In genomic region chr7:131753620-131754222, GRCh38 we compare ENCODE assay signal across 11 cellular contexts.
A peak's percentile ranks its signal among the peaks of the same experiment; 100 is the strongest.
DNase-seq lines count a peak whose midpoint lies in the region; ATAC-seq, FAIRE-seq and TF ChIP-seq lines count a peak whose summit lies in the region.
"Had no signal": no experiment of that assay in that cellular context is flagged by ENCODE, and none has a peak within 500 bp of the region (broad histone marks: within the 10 kb centered on the region; RNA-seq: fewer than 3 reads in every experiment).

No MANE protein-coding gene starts in this region.

- H3K9me3 Mint-ChIP-seq in activated naive CD4-positive, alpha-beta T cell treated with anti-CD3 and anti-CD28 coated beads for 36 hours = no peaks in the 10 kb centered on the region
- H3K9me3 Mint-ChIP-seq in activated naive CD4-positive, alpha-beta T cell treated with anti-CD3 and anti-CD28 coated beads, Interleukin-2, amount 10 ng/mL, durations not matched to agents 7 days and 5 days = no peaks in the 10 kb centered on the region
- no peaks in the 10 kb centered on the region for H3K9me3 Mint-ChIP-seq in chondrocyte (ENCODE audit: low read depth)
- H3K9me3 Mint-ChIP-seq: activated naive CD4-positive, alpha-beta T cell treated with anti-CD3 and anti-CD28 coated beads, Interleukin-2, amount 50 U/mL, for 24 hours had no signal

- H3K27ac ChIP-seq in small intestine (ENCODE audit: low read depth in 1 of 2, low read length in 1 of 2) = no peak overlapping the region
- H3K27ac ChIP-seq in MM.1S (ENCODE audit: low read length) = no peak overlapping the region
- H3K27ac ChIP-seq: right atrium auricular region had no signal

- H3K4me1 ChIP-seq in small intestine (ENCODE audit: control insufficient read depth in 2 of 2, insufficient read depth in 1 of 2, low read depth in 1 of 2, low read length in 1 of 2) (no peaks in the 10 kb centered on the region), MM.1S (ENCODE audit: low read length) (no peaks in the 10 kb centered on the region)
- H3K4me1 ChIP-seq: right atrium auricular region had no signal

- WGBS in small intestine, 3 donors = 42 to 49% (median 44%) methylated on average over 11 of the region's 11 CpGs

- H3K4me1 Mint-ChIP-seq in activated naive CD4-positive, alpha-beta T cell treated with anti-CD3 and anti-CD28 coated beads for 36 hours (ENCODE audit: low read depth) = no peaks in the 10 kb centered on the region
- H3K4me1 Mint-ChIP-seq in activated naive CD4-positive, alpha-beta T cell treated with anti-CD3 and anti-CD28 coated beads, Interleukin-2, amount 10 ng/mL, durations not matched to agents 7 days and 5 days = no peaks in the 10 kb centered on the region
- H3K4me1 Mint-ChIP-seq in chondrocyte (ENCODE audit: low read depth) = no peaks in the 10 kb centered on the region
- H3K4me1 Mint-ChIP-seq: activated naive CD4-positive, alpha-beta T cell treated with anti-CD3 and anti-CD28 coated beads, Interleukin-2, amount 50 U/mL, for 24 hours; CD4-positive, CD25-positive, alpha-beta regulatory T cell had no signal

- peak; percentile 6 for DNase-seq in activated naive CD4-positive, alpha-beta T cell treated with anti-CD3 and anti-CD28 coated beads for 36 hours
- no peak for DNase-seq in activated naive CD4-positive, alpha-beta T cell treated with anti-CD3 and anti-CD28 coated beads, Interleukin-2, amount 10 ng/mL, durations not matched to agents 7 days and 5 days
- peak; percentile 21 for DNase-seq in NCI-H2171 (lab: John Stamatoyannopoulos, UW)
- DNase-seq in chondrocyte (ENCODE audit: low spot score) = no peak
- peak; percentile 11 for DNase-seq in small intestine
- no peak for DNase-seq in MM.1S
- no peak for DNase-seq in left cardiac atrium
- DNase-seq in left ventricle myocardium superior = no peak
- DNase-seq: CD4-positive, CD25-positive, alpha-beta regulatory T cell had no signal

- peaks cover 4% of the 10 kb centered on the region for H3K27me3 Mint-ChIP-seq in activated naive CD4-positive, alpha-beta T cell treated with anti-CD3 and anti-CD28 coated beads for 36 hours (ENCODE audit: low read depth)
- H3K27me3 Mint-ChIP-seq in activated naive CD4-positive, alpha-beta T cell treated with anti-CD3 and anti-CD28 coated beads, Interleukin-2, amount 10 ng/mL, durations not matched to agents 7 days and 5 days = peaks cover 8% of the 10 kb centered on the region
- peaks cover 49% of the 10 kb centered on the region for H3K27me3 Mint-ChIP-seq in chondrocyte (ENCODE audit: low read depth)

- no peaks in the 10 kb centered on the region for H3F3A ChIP-seq in MM.1S (ENCODE audit: insufficient read depth, low read length)

- CTCF ChIA-PET in activated naive CD4-positive, alpha-beta T cell treated with anti-CD3 and anti-CD28 coated beads for 36 hours (lab: Charles Lee) = interaction anchor here (1.0 kb wide), 1 partner anchor 72 kb away, joined by 3 read pairs; no protein-coding TSS in a partner anchor
- CTCF ChIA-PET in activated naive CD4-positive, alpha-beta T cell treated with anti-CD3 and anti-CD28 coated beads, Interleukin-2, amount 10 ng/mL, durations not matched to agents 7 days and 5 days (lab: Charles Lee) = no interaction called here

- H3K4me3 ChIP-seq in small intestine (ENCODE audit: low read depth in 1 of 2, low read length in 2 of 2) (no peak overlapping the region), MM.1S (ENCODE audit: low read length) (no peak overlapping the region)
- H3K4me3 ChIP-seq: right atrium auricular region had no signal

- H3K9me3 ChIP-seq in small intestine (ENCODE audit: control insufficient read depth, low read depth) = no peaks in the 10 kb centered on the region
- H3K9me3 ChIP-seq in MM.1S (replicated peaks; ENCODE audit: insufficient read depth, low read length) = no peaks in the 10 kb centered on the region
- H3K9me3 ChIP-seq: right atrium auricular region had no signal

- no peaks in the 10 kb centered on the region for H3K36me3 Mint-ChIP-seq in activated naive CD4-positive, alpha-beta T cell treated with anti-CD3 and anti-CD28 coated beads for 36 hours (ENCODE audit: low read depth)
- H3K36me3 Mint-ChIP-seq in activated naive CD4-positive, alpha-beta T cell treated with anti-CD3 and anti-CD28 coated beads, Interleukin-2, amount 10 ng/mL, durations not matched to agents 7 days and 5 days = no peaks in the 10 kb centered on the region
- H3K36me3 Mint-ChIP-seq in chondrocyte (ENCODE audit: low read depth) = no peaks in the 10 kb centered on the region
- H3K36me3 Mint-ChIP-seq: activated naive CD4-positive, alpha-beta T cell treated with anti-CD3 and anti-CD28 coated beads, Interleukin-2, amount 50 U/mL, for 24 hours; CD4-positive, CD25-positive, alpha-beta regulatory T cell had no signal

- no peak overlapping the region for H2AFZ ChIP-seq in MM.1S (ENCODE audit: low read length)

- TF ChIP-seq CTCF in chondrocyte (IDR thresholded peaks at IDR 0.05) (peak; percentile 62), MM.1S (IDR thresholded peaks at IDR 0.05; ENCODE audit: low read length) (no peak)

- intact Hi-C loops in activated naive CD4-positive, alpha-beta T cell treated with anti-CD3 and anti-CD28 coated beads for 36 hours (cut with micrococcal nuclease) = no loop called here
- intact Hi-C loops in left cardiac atrium (cut with DNase I) (no loop called here), left ventricle myocardium superior (cut with micrococcal nuclease) (no loop called here)

- H3K9me2 ChIP-seq in MM.1S (replicated peaks; ENCODE audit: insufficient read depth, low read length) = no peaks in the 10 kb centered on the region

- no peak overlapping the region for H3K4me2 ChIP-seq in MM.1S (ENCODE audit: low read depth, low read length)

- no peaks in the 10 kb centered on the region for H3K79me2 ChIP-seq in MM.1S (ENCODE audit: low read length)

- FAIRE-seq in small intestine (lab: Jason Lieb, UNC) = no peak

- H3K4me3 Mint-ChIP-seq in activated naive CD4-positive, alpha-beta T cell treated with anti-CD3 and anti-CD28 coated beads for 36 hours = no peak overlapping the region
- no peak overlapping the region for H3K4me3 Mint-ChIP-seq in activated naive CD4-positive, alpha-beta T cell treated with anti-CD3 and anti-CD28 coated beads, Interleukin-2, amount 10 ng/mL, durations not matched to agents 7 days and 5 days
- no peak overlapping the region for H3K4me3 Mint-ChIP-seq in chondrocyte (ENCODE audit: unreplicated experiment)
- H3K4me3 Mint-ChIP-seq: activated naive CD4-positive, alpha-beta T cell treated with anti-CD3 and anti-CD28 coated beads, Interleukin-2, amount 50 U/mL, for 24 hours; CD4-positive, CD25-positive, alpha-beta regulatory T cell had no signal

- H3K27me3 ChIP-seq in small intestine (ENCODE audit: control insufficient read depth in 2 of 2, insufficient read depth in 2 of 2, low read length in 2 of 2) (peaks cover 0 to 1% of the 10 kb centered on the region in 2 donors), MM.1S (replicated peaks; ENCODE audit: insufficient read depth, low read length) (no peaks in the 10 kb centered on the region)
- H3K27me3 ChIP-seq: right atrium auricular region had no signal

- H4K20me1 ChIP-seq in MM.1S (ENCODE audit: insufficient read depth, low read length) = no peaks in the 10 kb centered on the region

- H3K27ac Mint-ChIP-seq in activated naive CD4-positive, alpha-beta T cell treated with anti-CD3 and anti-CD28 coated beads for 36 hours = no peak overlapping the region
- H3K27ac Mint-ChIP-seq in activated naive CD4-positive, alpha-beta T cell treated with anti-CD3 and anti-CD28 coated beads, Interleukin-2, amount 10 ng/mL, durations not matched to agents 7 days and 5 days = no peak overlapping the region
- H3K27ac Mint-ChIP-seq in chondrocyte (ENCODE audit: unreplicated experiment) = no peak overlapping the region
- H3K27ac Mint-ChIP-seq: activated naive CD4-positive, alpha-beta T cell treated with anti-CD3 and anti-CD28 coated beads, Interleukin-2, amount 50 U/mL, for 24 hours; CD4-positive, CD25-positive, alpha-beta regulatory T cell had no signal

- H3K9ac ChIP-seq in MM.1S (ENCODE audit: low read length) = no peak overlapping the region

- H3K36me3 ChIP-seq in small intestine (ENCODE audit: control insufficient read depth in 2 of 2, insufficient read depth in 2 of 2, low read length in 2 of 2) = no peaks in the 10 kb centered on the region
- H3K36me3 ChIP-seq in MM.1S (replicated peaks; ENCODE audit: insufficient read depth, low read length) = no peaks in the 10 kb centered on the region
- H3K36me3 ChIP-seq: right atrium auricular region had no signal

- ATAC-seq in left cardiac atrium = no peak
- ATAC-seq in left ventricle myocardium superior = no peak

Comparison
In these comparisons a context has a peak if more than half of its experiments do, and no peak if none do; other contexts are left out.
1. DNase-seq: peak in activated naive CD4-positive, alpha-beta T cell treated with anti-CD3 and anti-CD28 coated beads for 36 hours (single experiment), NCI-H2171 (single experiment) and small intestine (single experiment); none in activated naive CD4-positive, alpha-beta T cell treated with anti-CD3 and anti-CD28 coated beads, Interleukin-2, amount 10 ng/mL, durations not matched to agents 7 days and 5 days (single experiment), chondrocyte (single experiment), MM.1S (single experiment), left cardiac atrium (single experiment) and left ventricle myocardium superior (single experiment).